ENCODE assay signal across 1 cellular context in the genomic region with DNA sequence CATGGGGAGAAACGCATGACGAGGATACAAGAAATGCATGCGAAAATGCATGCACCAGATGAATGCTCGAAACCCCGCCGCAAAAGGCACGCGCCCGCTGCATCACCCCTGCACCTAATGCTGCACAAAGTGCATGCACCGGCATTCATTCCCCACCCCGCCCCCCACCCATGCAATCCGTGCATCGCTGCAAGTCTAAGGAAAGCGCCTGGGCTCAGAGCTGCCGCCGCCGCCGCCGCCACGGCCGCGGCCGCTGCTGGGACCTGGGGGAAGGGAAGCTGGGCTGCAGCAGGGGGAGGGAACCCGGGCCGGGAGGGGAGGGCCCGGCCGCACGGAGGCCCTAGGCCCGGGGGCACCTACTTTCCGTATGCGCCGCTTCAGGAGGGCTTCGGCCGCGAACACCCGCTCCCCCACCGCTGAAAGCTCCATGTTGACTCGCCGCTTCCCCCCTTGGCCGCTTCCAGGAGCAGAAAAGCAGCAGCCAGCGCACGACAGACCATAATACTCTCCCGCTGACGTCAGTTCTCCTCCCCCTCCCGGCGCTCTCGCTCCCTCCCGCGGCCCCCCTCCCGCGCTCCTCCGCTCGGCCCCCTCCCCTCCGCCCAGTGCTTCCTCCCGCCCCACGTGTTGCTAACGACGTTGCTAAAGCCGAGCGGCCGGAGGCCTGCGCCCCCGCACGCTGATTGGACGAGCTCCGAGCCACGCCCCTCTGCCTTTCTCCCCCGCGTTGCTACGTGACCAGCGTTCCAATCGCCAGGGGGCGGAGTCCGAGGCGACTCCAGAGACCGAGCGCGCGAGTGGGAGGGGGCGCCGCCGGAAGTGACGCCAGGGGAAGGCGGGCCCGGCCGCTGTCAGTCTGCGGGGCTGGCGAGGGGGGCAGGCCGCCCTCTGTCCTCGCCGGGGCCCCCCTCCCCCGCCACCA.
TF ChIP-seq lines count a peak whose summit lies in the region.

CBX8 (minus strand) TSS at position 508 of the 922 bp plus-strand sequence; CDS start at position 429, 79 bp downstream.

TF ChIP-seq in GM12878, 131 proteins besides CTCF, POLR2A, EP300 and RAD21 (continued from another document):
- TF ChIP-seq RUNX3 (IDR thresholded peaks at IDR 0.05; ENCODE audit: low read length) (0 out of 2 replicates have a peak, but pooled peaks have one; percentile 5), PBX3 (IDR thresholded peaks at IDR 0.05; ENCODE audit: insufficient replicate concordance, low read depth, low read length) (peak; percentile 93), BMI1 (IDR thresholded peaks at IDR 0.05; ENCODE audit: borderline replicate concordance) (peak; percentile 91), FOS (IDR thresholded peaks at IDR 0.05; ENCODE audit: borderline replicate concordance, extremely low read depth, insufficient read length) (peak; percentile 43), CREB1 (IDR thresholded peaks at IDR 0.05; ENCODE audit: low read depth) (peak; percentile 91), IKZF2 (IDR thresholded peaks at IDR 0.05) (peak in 1 of 2 experiments; percentile 71; a peak in 1 of 4 replicates), IRF5 (IDR thresholded peaks at IDR 0.05; ENCODE audit: borderline replicate concordance) (no peak), PAX5 (IDR thresholded peaks at IDR 0.05; ENCODE audit: borderline replicate concordance, low read depth, low read length) (peak; percentile 7; the same call in 1 of the 2 replicates), WRNIP1 (IDR thresholded peaks at IDR 0.05; ENCODE audit: borderline replicate concordance, low read depth, low read length) (no peak), NKRF (conservative IDR thresholded peaks at IDR 0.05) (peak; percentile 17; the same call in 1 of the 2 replicates), HDAC2 (IDR thresholded peaks at IDR 0.05) (no peak), ETV6 (conservative IDR thresholded peaks at IDR 0.05 in 1 of 2, IDR thresholded peaks at IDR 0.05 in 1 of 2; ENCODE audit: borderline replicate concordance in 1 of 2, low read depth in 1 of 2) (no peak), RCOR1 (conservative IDR thresholded peaks at IDR 0.05; ENCODE audit: low read depth, low read length) (no peak), EGR1 (IDR thresholded peaks at IDR 0.05; ENCODE audit: borderline replicate concordance in 1 of 2, low read depth in 2 of 2, low read length in 2 of 2) (peak; percentile 25 to 43; a peak in 2 of 3 replicates), JUNB (IDR thresholded peaks at IDR 0.05) (no peak), POLR2AphosphoS5 (IDR thresholded peaks at IDR 0.05; ENCODE audit: low read length) (peak; percentile 50; the same call in 1 of the 2 replicates), CBX3 (IDR thresholded peaks at IDR 0.05; ENCODE audit: borderline replicate concordance, low read depth) (no peak), ZBTB4 (CRISPR knock-in tag; IDR thresholded peaks at IDR 0.05) (no peak), RB1 (IDR thresholded peaks at IDR 0.05; ENCODE audit: borderline replicate concordance) (peak; percentile 15; the same call in 1 of the 2 replicates), CHD1 (IDR thresholded peaks at IDR 0.05; ENCODE audit: low read depth, low read length) (no peak), IKZF1 (conservative IDR thresholded peaks at IDR 0.05) (0 out of 2 replicates have a peak, but pooled peaks have one; percentile 52), MEF2A (IDR thresholded peaks at IDR 0.05; ENCODE audit: insufficient read depth, low read depth, low read length) (no peak), NFYA (IDR thresholded peaks at IDR 0.05; ENCODE audit: borderline replicate concordance, low read depth, low read length) (no peak), MTA2 (IDR thresholded peaks at IDR 0.05; ENCODE audit: low read depth) (no peak), ZNF24 (IDR thresholded peaks at IDR 0.05) (no peak), MXI1 (IDR thresholded peaks at IDR 0.05; ENCODE audit: low read depth, low read length) (peak; percentile 92), RAD51 (IDR thresholded peaks at IDR 0.05) (peak; percentile 53; the same call in 1 of the 2 replicates), ZNF274 (IDR thresholded peaks at IDR 0.05; ENCODE audit: insufficient read depth, insufficient read length) (no peak), HSF1 (IDR thresholded peaks at IDR 0.05; ENCODE audit: low read depth, low read length) (no peak), RBBP5 (conservative IDR thresholded peaks at IDR 0.05) (no peak)
- TF ChIP-seq, protein P1, sequence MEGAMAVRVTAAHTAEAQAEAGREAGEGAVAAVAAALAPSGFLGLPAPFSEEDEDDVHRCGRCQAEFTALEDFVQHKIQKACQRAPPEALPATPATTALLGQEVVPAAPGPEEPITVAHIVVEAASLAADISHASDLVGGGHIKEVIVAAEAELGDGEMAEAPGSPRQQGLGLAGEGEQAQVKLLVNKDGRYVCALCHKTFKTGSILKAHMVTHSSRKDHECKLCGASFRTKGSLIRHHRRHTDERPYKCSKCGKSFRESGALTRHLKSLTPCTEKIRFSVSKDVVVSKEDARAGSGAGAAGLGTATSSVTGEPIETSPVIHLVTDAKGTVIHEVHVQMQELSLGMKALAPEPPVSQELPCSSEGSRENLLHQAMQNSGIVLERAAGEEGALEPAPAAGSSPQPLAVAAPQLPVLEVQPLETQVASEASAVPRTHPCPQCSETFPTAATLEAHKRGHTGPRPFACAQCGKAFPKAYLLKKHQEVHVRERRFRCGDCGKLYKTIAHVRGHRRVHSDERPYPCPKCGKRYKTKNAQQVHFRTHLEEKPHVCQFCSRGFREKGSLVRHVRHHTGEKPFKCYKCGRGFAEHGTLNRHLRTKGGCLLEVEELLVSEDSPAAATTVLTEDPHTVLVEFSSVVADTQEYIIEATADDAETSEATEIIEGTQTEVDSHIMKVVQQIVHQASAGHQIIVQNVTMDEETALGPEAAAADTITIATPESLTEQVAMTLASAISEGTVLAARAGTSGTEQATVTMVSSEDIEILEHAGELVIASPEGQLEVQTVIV (IDR thresholded peaks at IDR 0.05; ENCODE audit: borderline replicate concordance, partially characterized antibody): no peak
- TF ChIP-seq, protein P2, sequence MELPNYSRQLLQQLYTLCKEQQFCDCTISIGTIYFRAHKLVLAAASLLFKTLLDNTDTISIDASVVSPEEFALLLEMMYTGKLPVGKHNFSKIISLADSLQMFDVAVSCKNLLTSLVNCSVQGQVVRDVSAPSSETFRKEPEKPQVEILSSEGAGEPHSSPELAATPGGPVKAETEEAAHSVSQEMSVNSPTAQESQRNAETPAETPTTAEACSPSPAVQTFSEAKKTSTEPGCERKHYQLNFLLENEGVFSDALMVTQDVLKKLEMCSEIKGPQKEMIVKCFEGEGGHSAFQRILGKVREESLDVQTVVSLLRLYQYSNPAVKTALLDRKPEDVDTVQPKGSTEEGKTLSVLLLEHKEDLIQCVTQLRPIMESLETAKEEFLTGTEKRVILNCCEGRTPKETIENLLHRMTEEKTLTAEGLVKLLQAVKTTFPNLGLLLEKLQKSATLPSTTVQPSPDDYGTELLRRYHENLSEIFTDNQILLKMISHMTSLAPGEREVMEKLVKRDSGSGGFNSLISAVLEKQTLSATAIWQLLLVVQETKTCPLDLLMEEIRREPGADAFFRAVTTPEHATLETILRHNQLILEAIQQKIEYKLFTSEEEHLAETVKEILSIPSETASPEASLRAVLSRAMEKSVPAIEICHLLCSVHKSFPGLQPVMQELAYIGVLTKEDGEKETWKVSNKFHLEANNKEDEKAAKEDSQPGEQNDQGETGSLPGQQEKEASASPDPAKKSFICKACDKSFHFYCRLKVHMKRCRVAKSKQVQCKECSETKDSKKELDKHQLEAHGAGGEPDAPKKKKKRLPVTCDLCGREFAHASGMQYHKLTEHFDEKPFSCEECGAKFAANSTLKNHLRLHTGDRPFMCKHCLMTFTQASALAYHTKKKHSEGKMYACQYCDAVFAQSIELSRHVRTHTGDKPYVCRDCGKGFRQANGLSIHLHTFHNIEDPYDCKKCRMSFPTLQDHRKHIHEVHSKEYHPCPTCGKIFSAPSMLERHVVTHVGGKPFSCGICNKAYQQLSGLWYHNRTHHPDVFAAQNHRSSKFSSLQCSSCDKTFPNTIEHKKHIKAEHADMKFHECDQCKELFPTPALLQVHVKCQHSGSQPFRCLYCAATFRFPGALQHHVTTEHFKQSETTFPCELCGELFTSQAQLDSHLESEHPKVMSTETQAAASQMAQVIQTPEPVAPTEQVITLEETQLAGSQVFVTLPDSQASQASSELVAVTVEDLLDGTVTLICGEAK (IDR thresholded peaks at IDR 0.05; ENCODE audit: borderline replicate concordance): peak; percentile 76; the same call in 1 of the 2 replicates
